Comparison of ENCODE assay signal across 12 cellular contexts in the genomic region with DNA sequence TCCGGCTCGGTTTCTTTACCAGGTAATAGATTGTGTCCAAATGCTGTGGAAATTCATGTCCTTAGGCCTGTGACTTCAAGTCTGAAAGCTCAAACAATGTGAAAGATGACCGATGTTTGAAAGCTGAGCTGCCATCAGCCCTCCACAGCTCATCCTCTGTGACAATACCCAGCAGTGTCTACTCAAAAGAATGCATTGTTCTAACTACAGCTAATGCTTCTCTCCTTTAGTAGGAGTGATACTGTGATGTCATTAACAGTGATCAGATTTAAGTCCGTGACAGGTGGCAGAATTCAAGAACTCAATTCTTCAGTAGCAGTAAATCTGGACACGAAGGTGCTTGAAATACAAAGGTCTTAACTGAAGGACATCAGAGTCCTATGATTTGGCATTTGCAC.
"Had no signal": no experiment of that assay in that cellular context is flagged by ENCODE, and none has a peak within 500 bp of the region (broad histone marks: within the 10 kb centered on the region; RNA-seq: fewer than 3 reads in every experiment).

No MANE protein-coding gene starts in this region.

- H3K36me3 ChIP-seq: left ventricle myocardium inferior, ovary, transverse colon, vagina had no signal

- H3K4me3 ChIP-seq: left ventricle myocardium inferior, ovary, transverse colon, vagina had no signal

- H3K27me3 ChIP-seq: ovary, transverse colon, vagina had no signal

- ATAC-seq: activated naive CD4-positive, alpha-beta T cell treated with anti-CD3 and anti-CD28 coated beads, Interleukin-2, amount 50 U/mL, for 72 hours; foreskin keratinocyte; naive thymus-derived CD8-positive, alpha-beta T cell had no signal

- H3K9me3 ChIP-seq: left ventricle myocardium inferior, ovary, transverse colon, vagina had no signal

- DNase-seq: activated CD4-positive, alpha-beta T cell treated with anti-CD3 and anti-CD28 coated beads, Interleukin-2, amount 50 U/mL, for 4 hours; activated gamma-delta T cell treated with Interleukin-2 at 50 U/mL for 16 hours; foreskin keratinocyte; kidney; left ventricle myocardium inferior; naive thymus-derived CD8-positive, alpha-beta T cell; ovary; stimulated activated naive CD4-positive, alpha-beta T cell; transverse colon had no signal

- H3K27ac ChIP-seq: foreskin keratinocyte, left ventricle myocardium inferior, ovary, transverse colon, vagina had no signal

- H3K4me1 ChIP-seq: foreskin keratinocyte, transverse colon, vagina had no signal

- FAIRE-seq: colon, kidney had no signal
